13 cellular contexts compared by ENCODE assay signal in the genomic region with DNA sequence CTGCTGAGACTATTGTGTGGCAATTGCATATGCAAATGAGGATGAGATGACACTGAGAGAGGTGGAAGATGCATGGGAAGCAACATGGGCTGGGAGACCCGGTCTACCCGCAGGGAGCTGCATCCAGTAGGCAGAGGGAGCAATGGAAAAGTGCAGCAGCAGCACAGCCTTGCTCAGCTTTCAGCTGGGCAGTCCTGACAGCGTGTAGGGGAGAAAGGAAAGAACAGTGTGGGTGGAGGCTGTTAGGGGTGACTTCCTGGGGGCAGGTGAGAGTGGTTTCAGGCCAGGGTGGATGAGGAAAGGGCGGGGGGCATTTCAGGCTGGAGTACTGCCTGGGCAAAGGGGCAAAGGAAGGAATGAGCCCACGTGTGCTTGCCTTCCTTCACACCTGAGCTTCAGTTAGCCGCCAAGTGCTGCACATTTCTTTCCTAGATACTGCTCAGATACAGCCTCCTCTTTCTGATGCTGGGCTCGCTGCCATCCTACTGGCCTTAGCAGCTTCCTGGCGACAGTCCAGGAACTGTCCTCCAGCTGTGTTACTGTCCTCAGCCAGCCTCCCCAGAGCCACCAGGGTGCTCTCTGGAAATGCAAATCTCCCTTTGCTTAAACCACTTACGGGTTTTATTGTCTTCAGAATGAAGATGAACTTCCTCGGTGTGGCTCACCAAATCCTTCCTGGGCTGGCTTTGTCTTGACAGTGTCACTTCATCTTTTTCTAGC.
A peak's percentile ranks its signal among the peaks of the same experiment; 100 is the strongest.
DNase-seq lines count a peak whose midpoint lies in the region; ATAC-seq, FAIRE-seq and TF ChIP-seq lines count a peak whose summit lies in the region.
"Had no signal": no experiment of that assay in that cellular context is flagged by ENCODE, and none has a peak within 500 bp of the region (broad histone marks: within the 10 kb centered on the region; RNA-seq: fewer than 3 reads in every experiment).

No MANE protein-coding gene starts in this region.

- H3K36me3 ChIP-seq in GM12878 (ENCODE audit: control insufficient read depth in 2 of 2, insufficient read depth in 2 of 2, low read length in 1 of 2): no peaks in the 10 kb centered on the region
- H3K36me3 ChIP-seq: Peyer's patch had no signal

- in situ Hi-C loops in GM12878 (cut with MboI): no loop called here

- H4K20me1 ChIP-seq in GM12878 (ENCODE audit: control insufficient read depth, insufficient read depth): no peaks in the 10 kb centered on the region

- no peak overlapping the region for H3K4me3 ChIP-seq in GM12878
- H3K4me3 ChIP-seq: Peyer's patch had no signal

- 12% methylated on average over 9 of the region's 10 CpGs for WGBS in GM12878 (ENCODE audit: insufficient coverage, insufficient replicate concordance, low lambda C conversion rate, missing lambda C conversion rate)

- RAD21 ChIA-PET in GM12878 (lab: Charles Lee; ENCODE audit: unreplicated experiment): no interaction called here

- TF ChIP-seq POLR2A in GM12878 (IDR thresholded peaks at IDR 0.05; ENCODE audit: low read depth, low read length): no peak

- H3K9ac ChIP-seq in GM12878 (ENCODE audit: control insufficient read depth, insufficient read depth, low read length): no peak overlapping the region

- no peak for TF ChIP-seq RAD21 in GM12878 (IDR thresholded peaks at IDR 0.05; ENCODE audit: insufficient read depth, low read depth, low read length)

- no peak overlapping the region for H3K4me2 ChIP-seq in GM12878 (ENCODE audit: control insufficient read depth, insufficient read depth)

- intact Hi-C loops in GM12878 (cut with micrococcal nuclease; ENCODE audit: unreplicated experiment): no loop called here

- no peak overlapping the region for H3K27ac ChIP-seq in GM12878 (ENCODE audit: control insufficient read depth, insufficient read depth)
- H3K27ac ChIP-seq: Peyer's patch had no signal

- DNase-seq in Ammon's horn (ENCODE audit: low spot score) (peak; percentile 33), NCI-H2196 treated with DMSO at 0.1 percent for 48 hours (lab: John Stamatoyannopoulos, UW; ENCODE audit: unreplicated experiment) (peak; percentile 55), GM12878 (ENCODE audit: low read depth, low spot score) (peak; percentile 1), HPDE6-E6E7 (ENCODE audit: extremely low spot score) (no peak), superior temporal gyrus (ENCODE audit: extremely low spot score) (no peak)
- no peak for DNase-seq in stimulated activated CD4-positive, alpha-beta T cell treated with anti-CD3 and anti-CD28 coated beads, Interleukin-4, amount 100 ng/mL, for 1 hour
- DNase-seq in central memory CD4-positive, alpha-beta T cell: no peak
- DNase-seq: C1 segment of cervical spinal cord, dermis blood vessel endothelial cell, immature natural killer cell, NCI-H1694 treated with DMSO at 0.1 percent for 48 hours had no signal

- H3K27me3 ChIP-seq in GM12878 (replicated peaks in 1 of 2; ENCODE audit: control insufficient read depth in 2 of 2, insufficient read depth in 2 of 2, low read length in 1 of 2): no peaks in the 10 kb centered on the region
- H3K27me3 ChIP-seq: Peyer's patch had no signal

- TF ChIP-seq CTCF in GM12878 (IDR thresholded peaks at IDR 0.05 in 2 of 3, conservative IDR thresholded peaks at IDR 0.05 in 1 of 3; ENCODE audit: control insufficient read depth in 2 of 3, extremely low read depth in 1 of 3, insufficient read depth in 1 of 3, low read depth in 3 of 3, low read length in 3 of 3): no peak

- H3K9me3 ChIP-seq in GM12878 (replicated peaks; ENCODE audit: control insufficient read depth, insufficient read depth, low read length): no peaks in the 10 kb centered on the region
- H3K9me3 ChIP-seq: Peyer's patch had no signal

- no peaks in the 10 kb centered on the region for H3K79me2 ChIP-seq in GM12878 (ENCODE audit: control insufficient read depth, insufficient read depth, low read length)

- ATAC-seq in GM19463 (IDR thresholded peaks at IDR 0.05; ENCODE audit: unreplicated experiment) (peak; percentile 54), GM12878 (peak; percentile 47)

- no peak for TF ChIP-seq EP300 in GM12878 (IDR thresholded peaks at IDR 0.05; ENCODE audit: borderline replicate concordance in 1 of 2, control insufficient read depth in 1 of 2, low read depth in 2 of 2, low read length in 2 of 2)

- CTCF ChIA-PET in GM12878 (lab: Yijun Ruan, JAX): no interaction called here

- SMC1A ChIA-PET in GM12878 (lab: Charles Lee; ENCODE audit: uncharacterized antibody, unreplicated experiment): interaction anchor here (0.6 kb wide), 1 partner anchor 136 kb away, joined by 3 read pairs; no protein-coding TSS in a partner anchor

- POLR2A ChIA-PET in GM12878 (lab: Charles Lee): no interaction called here

- BruUV-seq in GM12878 (replicated peaks; lab: Mats Ljungman, UMichigan): no TSS peak

- H2AFZ ChIP-seq in GM12878 (ENCODE audit: control insufficient read depth, low read depth, low read length): no peak overlapping the region

- FAIRE-seq in GM12878 (lab: Jason Lieb, UNC): no peak

- no peaks in the 10 kb centered on the region for H3K4me1 ChIP-seq in GM12878 (ENCODE audit: control insufficient read depth, insufficient read depth, low read length)
- H3K4me1 ChIP-seq: Peyer's patch had no signal

TF ChIP-seq in GM12878, 131 proteins besides CTCF, POLR2A, EP300 and RAD21:
- TF ChIP-seq IKZF1 (conservative IDR thresholded peaks at IDR 0.05) (0 out of 2 replicates have a peak, but pooled peaks have one; percentile 12), GATAD2B (conservative IDR thresholded peaks at IDR 0.05; ENCODE audit: low read depth) (no peak), BRCA1 (IDR thresholded peaks at IDR 0.05; ENCODE audit: low read depth, low read length) (no peak), FOXM1 (IDR thresholded peaks at IDR 0.05; ENCODE audit: low read depth, low read length) (no peak), ZNF24 (IDR thresholded peaks at IDR 0.05) (no peak), EGR1 (IDR thresholded peaks at IDR 0.05; ENCODE audit: borderline replicate concordance in 1 of 2, low read depth in 2 of 2, low read length in 2 of 2) (no peak)
TF ChIP-seq in GM12878: peak in this region for 1.

Comparison
In these comparisons a context has a peak if more than half of its experiments do, and no peak if none do; other contexts are left out.
1. DNase-seq: peak in Ammon's horn (single experiment), NCI-H2196 treated with DMSO at 0.1 percent for 48 hours (single experiment) and GM12878 (single experiment); none in stimulated activated CD4-positive, alpha-beta T cell treated with anti-CD3 and anti-CD28 coated beads, Interleukin-4, amount 100 ng/mL, for 1 hour (single experiment), HPDE6-E6E7 (single experiment), central memory CD4-positive, alpha-beta T cell (single experiment) and superior temporal gyrus (single experiment).